21 cellular contexts compared by ENCODE assay signal in genomic region chr3:121758727-121759450, GRCh38.
"Had no signal": no experiment of that assay in that cellular context is flagged by ENCODE, and none has a peak within 500 bp of the region (broad histone marks: within the 10 kb centered on the region; RNA-seq: fewer than 3 reads in every experiment).

No MANE protein-coding gene starts in this region.

- H3K9me3 Mint-ChIP-seq: activated naive CD4-positive, alpha-beta T cell treated with anti-CD3 and anti-CD28 coated beads for 36 hours; activated T-cell treated with anti-CD3 and anti-CD28 coated beads, Interleukin-2, amount 50 U/mL, for 24 hours; brain; nephron progenitor cell; stimulated activated naive CD8-positive, alpha-beta T cell treated with anti-CD3 and anti-CD28 coated beads, Interleukin-15, Interleukin-2, amounts not matched to agents 100 ng/mL and 50 ng/mL, for 24 hours; T-helper 2 cell treated with Interferon-gamma antibody and Interleukin-4, amounts not matched to agents 5 μg/mL and 100 μg/mL, for 36 hours had no signal

- ATAC-seq: activated CD8-positive, alpha-beta T cell treated with anti-CD3 and anti-CD28 coated beads, Interleukin-2, amount 10 ng/mL, durations not matched to agents 7 days and 5 days; gastrocnemius medialis; heart left ventricle; left lung had no signal

- H3K27me3 Mint-ChIP-seq: activated T-cell treated with anti-CD3 and anti-CD28 coated beads, Interleukin-2, amount 50 U/mL, for 24 hours had no signal

- H3K4me3 Mint-ChIP-seq: activated CD8-positive, alpha-beta T cell treated with anti-CD3 and anti-CD28 coated beads, Interleukin-2, amount 10 ng/mL, durations not matched to agents 7 days and 5 days; activated naive CD4-positive, alpha-beta T cell treated with anti-CD3 and anti-CD28 coated beads for 36 hours; activated T-cell treated with anti-CD3 and anti-CD28 coated beads, Interleukin-2, amount 50 U/mL, for 24 hours; brain; nephron progenitor cell; stimulated activated naive CD8-positive, alpha-beta T cell treated with anti-CD3 and anti-CD28 coated beads, Interleukin-15, Interleukin-2, amounts not matched to agents 100 ng/mL and 50 ng/mL, for 24 hours; T-helper 2 cell treated with Interferon-gamma antibody and Interleukin-4, amounts not matched to agents 5 μg/mL and 100 μg/mL, for 36 hours had no signal

- H3K9me3 ChIP-seq: gastrocnemius medialis, heart left ventricle, left lung, tibial nerve, vagina had no signal

- H3K4me3 ChIP-seq: gastrocnemius medialis, heart left ventricle, left lung, tibial nerve, vagina had no signal

- H3K27ac Mint-ChIP-seq: activated CD8-positive, alpha-beta T cell treated with anti-CD3 and anti-CD28 coated beads, Interleukin-2, amount 10 ng/mL, durations not matched to agents 7 days and 5 days; activated naive CD4-positive, alpha-beta T cell treated with anti-CD3 and anti-CD28 coated beads for 36 hours; activated T-cell treated with anti-CD3 and anti-CD28 coated beads, Interleukin-2, amount 50 U/mL, for 24 hours; nephron progenitor cell; progenitor cell of endocrine pancreas; stimulated activated naive CD8-positive, alpha-beta T cell treated with anti-CD3 and anti-CD28 coated beads, Interleukin-15, Interleukin-2, amounts not matched to agents 100 ng/mL and 50 ng/mL, for 24 hours; T-helper 2 cell treated with Interferon-gamma antibody and Interleukin-4, amounts not matched to agents 5 μg/mL and 100 μg/mL, for 36 hours had no signal

- H3K27me3 ChIP-seq: gastrocnemius medialis, heart left ventricle, tibial nerve, vagina had no signal

- DNase-seq: activated CD4-positive, alpha-beta T cell treated with anti-CD3 and anti-CD28 coated beads for 48 hours; activated CD4-positive, CD25-positive, alpha-beta regulatory T cell; activated CD8-positive, alpha-beta T cell treated with anti-CD3 and anti-CD28 coated beads, Interleukin-2, amount 10 ng/mL, durations not matched to agents 7 days and 5 days; activated naive CD4-positive, alpha-beta T cell treated with anti-CD3 and anti-CD28 coated beads for 36 hours; activated T-cell treated with anti-CD3 and anti-CD28 coated beads, Interleukin-2, amount 50 U/mL, for 24 hours; anterior cingulate cortex; effector CD4-positive, alpha-beta T cell; gastrocnemius medialis; heart left ventricle; left lung; mammary epithelial cell; midbrain; nephron progenitor cell; occipital lobe; stimulated activated CD4-positive, alpha-beta T cell treated with anti-CD3 and anti-CD28 coated beads, Interleukin-2, amount 100 ng/mL, for 24 hours had no signal

- H3K27ac ChIP-seq: gastrocnemius medialis, left lung, tibial nerve, vagina had no signal

- H3K36me3 ChIP-seq: gastrocnemius medialis, heart left ventricle, left lung, tibial nerve, vagina had no signal

- H3K4me1 ChIP-seq: gastrocnemius medialis, left lung, tibial nerve, vagina had no signal

- H3K36me3 Mint-ChIP-seq: brain had no signal
